In the genomic region with DNA sequence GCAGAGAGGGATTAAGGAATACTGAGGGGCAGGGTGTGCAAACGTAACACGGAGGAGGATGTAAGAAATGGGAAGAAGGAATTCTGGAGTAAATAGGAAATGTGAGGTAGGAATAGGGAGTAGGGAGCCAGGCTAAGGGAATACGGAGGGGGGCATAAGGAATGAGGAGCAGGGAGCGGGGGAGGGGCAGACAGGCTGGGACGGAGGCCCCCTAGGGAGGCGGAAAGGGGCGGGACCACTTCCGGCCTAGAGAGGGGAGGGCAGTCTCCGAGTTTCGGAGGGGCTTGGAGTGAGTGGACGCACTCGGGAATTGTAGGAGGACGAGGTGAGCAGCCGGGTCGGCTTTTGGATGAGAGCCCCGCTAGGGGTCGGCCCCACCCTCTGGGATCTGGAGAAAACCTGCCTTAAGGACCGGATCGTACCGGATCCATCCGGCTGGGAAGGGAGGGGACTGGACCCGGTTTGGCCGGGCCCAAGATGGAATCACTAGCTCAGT, we compare ENCODE assay signal across 1 cellular context.
TF ChIP-seq lines count a peak whose summit lies in the region.

No MANE protein-coding gene starts in this region.

TF ChIP-seq in GM23338, 12 proteins besides CTCF, POLR2A, EP300 and RAD21 (continued from another document):
- TF ChIP-seq, protein P1, sequence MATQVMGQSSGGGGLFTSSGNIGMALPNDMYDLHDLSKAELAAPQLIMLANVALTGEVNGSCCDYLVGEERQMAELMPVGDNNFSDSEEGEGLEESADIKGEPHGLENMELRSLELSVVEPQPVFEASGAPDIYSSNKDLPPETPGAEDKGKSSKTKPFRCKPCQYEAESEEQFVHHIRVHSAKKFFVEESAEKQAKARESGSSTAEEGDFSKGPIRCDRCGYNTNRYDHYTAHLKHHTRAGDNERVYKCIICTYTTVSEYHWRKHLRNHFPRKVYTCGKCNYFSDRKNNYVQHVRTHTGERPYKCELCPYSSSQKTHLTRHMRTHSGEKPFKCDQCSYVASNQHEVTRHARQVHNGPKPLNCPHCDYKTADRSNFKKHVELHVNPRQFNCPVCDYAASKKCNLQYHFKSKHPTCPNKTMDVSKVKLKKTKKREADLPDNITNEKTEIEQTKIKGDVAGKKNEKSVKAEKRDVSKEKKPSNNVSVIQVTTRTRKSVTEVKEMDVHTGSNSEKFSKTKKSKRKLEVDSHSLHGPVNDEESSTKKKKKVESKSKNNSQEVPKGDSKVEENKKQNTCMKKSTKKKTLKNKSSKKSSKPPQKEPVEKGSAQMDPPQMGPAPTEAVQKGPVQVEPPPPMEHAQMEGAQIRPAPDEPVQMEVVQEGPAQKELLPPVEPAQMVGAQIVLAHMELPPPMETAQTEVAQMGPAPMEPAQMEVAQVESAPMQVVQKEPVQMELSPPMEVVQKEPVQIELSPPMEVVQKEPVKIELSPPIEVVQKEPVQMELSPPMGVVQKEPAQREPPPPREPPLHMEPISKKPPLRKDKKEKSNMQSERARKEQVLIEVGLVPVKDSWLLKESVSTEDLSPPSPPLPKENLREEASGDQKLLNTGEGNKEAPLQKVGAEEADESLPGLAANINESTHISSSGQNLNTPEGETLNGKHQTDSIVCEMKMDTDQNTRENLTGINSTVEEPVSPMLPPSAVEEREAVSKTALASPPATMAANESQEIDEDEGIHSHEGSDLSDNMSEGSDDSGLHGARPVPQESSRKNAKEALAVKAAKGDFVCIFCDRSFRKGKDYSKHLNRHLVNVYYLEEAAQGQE (IDR thresholded peaks at IDR 0.05; ENCODE audit: unreplicated experiment), result no peak
- TF ChIP-seq EZH2 (IDR thresholded peaks at IDR 0.05; ENCODE audit: low read depth, unreplicated experiment) (no peak), STAT1 (IDR thresholded peaks at IDR 0.05; ENCODE audit: unreplicated experiment) (no peak), EZH2phosphoT487 (IDR thresholded peaks at IDR 0.05; ENCODE audit: unreplicated experiment) (no peak), NANOG (IDR thresholded peaks at IDR 0.05; ENCODE audit: borderline replicate concordance) (no peak), POLR2AphosphoS5 (IDR thresholded peaks at IDR 0.05; ENCODE audit: low read depth) (peak; percentile 29; the same call in 1 of the 2 replicates), ZNF331 (CRISPR knock-in tag; IDR thresholded peaks at IDR 0.05; ENCODE audit: low read depth) (no peak)
